Comparison of ENCODE assay signal across 23 cellular contexts in the genomic region with DNA sequence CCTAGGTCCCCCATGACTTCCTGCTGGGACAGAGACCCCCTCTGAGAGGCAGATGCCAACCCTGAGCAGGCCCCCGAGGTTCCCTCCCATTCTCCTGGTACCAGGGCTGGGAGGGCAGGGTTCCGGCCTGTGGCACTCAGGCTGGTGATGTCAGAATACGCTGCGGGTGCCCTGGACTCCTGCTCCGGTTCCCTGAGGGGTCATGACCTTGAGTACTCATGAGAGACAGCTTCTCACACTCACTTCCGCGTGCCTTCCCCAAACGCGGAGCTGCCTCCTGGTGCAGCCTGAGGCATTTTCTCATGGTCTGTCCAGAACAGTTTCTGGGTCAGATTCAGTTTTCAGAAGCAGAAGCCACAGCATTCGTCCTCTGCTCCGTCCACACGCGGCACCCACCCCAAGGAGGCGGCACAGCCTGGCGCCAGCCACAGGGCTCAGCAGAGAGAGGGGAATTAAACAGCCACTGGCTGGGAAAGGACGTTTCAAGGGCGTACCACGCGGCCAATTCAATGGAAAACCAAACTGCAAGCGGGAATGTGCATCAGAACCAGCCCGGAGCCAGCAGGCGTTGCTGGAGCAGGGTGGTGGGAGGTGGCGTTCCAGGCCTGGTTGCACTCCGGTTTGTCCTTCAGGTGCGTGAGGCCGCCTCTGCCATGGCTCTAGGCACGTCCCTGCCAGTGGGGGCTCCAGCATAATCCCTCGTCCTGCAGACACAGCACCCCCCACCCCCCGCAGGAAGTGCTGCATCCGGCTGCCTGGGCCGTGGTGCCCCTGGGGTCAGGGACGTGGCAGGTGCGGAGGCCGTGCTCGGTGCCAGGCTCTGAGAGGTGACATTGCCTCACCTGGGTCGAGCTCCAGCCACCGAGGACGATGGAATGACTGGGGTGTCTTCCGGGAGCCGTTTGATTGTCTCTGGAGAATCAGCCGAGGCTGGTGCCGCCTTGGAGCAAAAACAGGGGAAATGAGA. TPM values are rescaled to one million over a fixed set of nuclear protein-coding genes. Genes with fewer than 3 reads are reported as not detected.
DNase-seq lines count a peak whose midpoint lies in the region; ATAC-seq and TF ChIP-seq lines count a peak whose summit lies in the region.
"Had no signal": no experiment of that assay in that cellular context is flagged by ENCODE, and none has a peak within 500 bp of the region (broad histone marks: within the 10 kb centered on the region; RNA-seq: fewer than 3 reads in every experiment).

No MANE protein-coding gene starts in this region.

- H3K36me3 Mint-ChIP-seq in immature natural killer cell = no peaks in the 10 kb centered on the region

- H3K4me1 Mint-ChIP-seq in immature natural killer cell = peaks cover 0 to 2% of the 10 kb centered on the region in 2 donors

- H3K4me1 ChIP-seq in BLaER1 (peaks cover 65% of the 10 kb centered on the region), mucosa of descending colon (ENCODE audit: low read depth) (no peaks in the 10 kb centered on the region)
- H3K4me1 ChIP-seq: esophagus squamous epithelium, pancreas had no signal

- no peaks in the 10 kb centered on the region for H3K36me3 ChIP-seq in BLaER1
- H3K36me3 ChIP-seq in mucosa of descending colon (ENCODE audit: low read depth) = no peaks in the 10 kb centered on the region
- H3K36me3 ChIP-seq: cardiac muscle cell, esophagus squamous epithelium, pancreas had no signal

- H3K9me3 Mint-ChIP-seq in immature natural killer cell = no peaks in the 10 kb centered on the region

- no peaks in the 10 kb centered on the region for H4K20me1 ChIP-seq in BLaER1

- no peaks in the 10 kb centered on the region for H3K27me3 ChIP-seq in BLaER1

- H3K4me3 Mint-ChIP-seq in immature natural killer cell = no peak overlapping the region

- intact Hi-C loops in mucosa of descending colon (cut with DNase I, micrococcal nuclease) = no loop called here

- peak; percentile 32 for DNase-seq in D341Med (ENCODE audit: low spot score)
- peak in 2 of 3 donors; percentile 4 to 47 for DNase-seq in mucosa of descending colon
- no peak for DNase-seq in HCEC 1CT
- no peak for DNase-seq in NAMALWA (ENCODE audit: low spot score)
- DNase-seq in immature natural killer cell = no peak
- DNase-seq: activated CD4-positive, alpha-beta T cell treated with anti-CD3 and anti-CD28 coated beads, Interleukin-2, amount 50 U/mL, for 4 hours; effector memory CD4-positive, alpha-beta T cell; esophagus squamous epithelium; Kasumi-1; NCI-H1105 treated with DMSO at 0.1 percent for 48 hours; NCI-H2107; stimulated activated CD4-positive, alpha-beta T cell treated with anti-CD3 and anti-CD28 coated beads, Interleukin-4, amount 100 ng/mL, for 1 hour had no signal

- no peak overlapping the region for H3K9ac ChIP-seq in BLaER1

- H3K27ac ChIP-seq in BLaER1 (no peak overlapping the region), cingulate gyrus (ENCODE audit: low read depth, low read length) (peak overlapping the region; percentile 39)
- H3K27ac ChIP-seq: cardiac muscle cell, esophagus squamous epithelium, pancreas, skin epidermis had no signal

- H3K9me3 ChIP-seq in BLaER1 (no peaks in the 10 kb centered on the region), mucosa of descending colon (no peaks in the 10 kb centered on the region)
- H3K9me3 ChIP-seq: esophagus squamous epithelium, pancreas had no signal

- H3K4me2 ChIP-seq in BLaER1 = peak overlapping the region; percentile 62

- no peak for ATAC-seq in mucosa of descending colon
- no peak for ATAC-seq in HG03095 (IDR thresholded peaks at IDR 0.05; ENCODE audit: unreplicated experiment)
- ATAC-seq: Panc1, pancreas had no signal

- TF ChIP-seq CTCF in mucosa of descending colon (IDR thresholded peaks at IDR 0.05) = no peak

- H3K27me3 Mint-ChIP-seq in immature natural killer cell (ENCODE audit: low read depth in 3 of 3) = peaks cover 4 to 5% (median 5%) of the 10 kb centered on the region in 3 donors

- H3K4me3 ChIP-seq in BLaER1 (no peak overlapping the region), mucosa of descending colon (no peak overlapping the region)
- H3K4me3 ChIP-seq: cardiac muscle cell, esophagus squamous epithelium, lung, pancreas, skin epidermis had no signal

- no peak overlapping the region for H3K27ac Mint-ChIP-seq in immature natural killer cell

RNA-seq across cellular contexts. Expression of gene BHLHE23, which starts 58.3 kb away (rescaled TPM):
- total RNA-seq in mucosa of descending colon = not detected
- not detected for polyA plus RNA-seq in immature natural killer cell
- total RNA-seq: cardiac muscle cell, esophagus squamous epithelium, G401, glomerular endothelial cell, lung, myocyte, pancreas had no signal
- polyA plus RNA-seq: cardiac muscle cell, lung, pancreas had no signal

Comparison
In these comparisons a context has a peak if more than half of its experiments do, and no peak if none do; other contexts are left out.
1. DNase-seq: peak in D341Med (single experiment) and mucosa of descending colon (2 of 3); none in HCEC 1CT (single experiment), NAMALWA (single experiment) and immature natural killer cell (0 of 3).